1 cellular context compared by ENCODE assay signal in genomic region chr22:31630331-31631329, GRCh38.
TF ChIP-seq lines count a peak whose summit lies in the region.

No MANE protein-coding gene starts in this region.

TF ChIP-seq in K562, 482 proteins besides CTCF, POLR2A, EP300 and RAD21 (continued from another document and continues in another):
- TF ChIP-seq RERE (CRISPR knock-in tag; IDR thresholded peaks at IDR 0.05; ENCODE audit: borderline replicate concordance), result no peak
- TF ChIP-seq CREB3 (tag; conservative IDR thresholded peaks at IDR 0.05; ENCODE audit: low read depth), result no peak
- no peak for TF ChIP-seq PTTG1 (tag; IDR thresholded peaks at IDR 0.05; ENCODE audit: low read depth)
- no peak for TF ChIP-seq TRIM25 (IDR thresholded peaks at IDR 0.05; ENCODE audit: borderline replicate concordance)
- no peak for TF ChIP-seq THAP12 (CRISPR knock-in tag; IDR thresholded peaks at IDR 0.05)
- TF ChIP-seq BRCA1 (IDR thresholded peaks at IDR 0.05), result no peak
- TF ChIP-seq BRCA1 (CRISPR knock-in tag; IDR thresholded peaks at IDR 0.05), result no peak
- TF ChIP-seq TCF3 (CRISPR knock-in tag; IDR thresholded peaks at IDR 0.05), result no peak
- TF ChIP-seq TSHZ1 (CRISPR knock-in tag; IDR thresholded peaks at IDR 0.05), result no peak
- no peak for TF ChIP-seq BRF2 (IDR thresholded peaks at IDR 0.05; ENCODE audit: borderline replicate concordance, insufficient read depth, insufficient read length)
- TF ChIP-seq ZNF165 (CRISPR knock-in tag; IDR thresholded peaks at IDR 0.05; ENCODE audit: borderline replicate concordance), result 0 out of 2 replicates have a peak, but pooled peaks have one; percentile 61
- TF ChIP-seq MTA1 (IDR thresholded peaks at IDR 0.05; ENCODE audit: borderline replicate concordance), result no peak
- TF ChIP-seq ZSCAN29 (IDR thresholded peaks at IDR 0.05), result no peak
- no peak for TF ChIP-seq ZC3H4 (CRISPR knock-in tag; IDR thresholded peaks at IDR 0.05; ENCODE audit: borderline replicate concordance)
- no peak for TF ChIP-seq ZNF561 (CRISPR knock-in tag; conservative IDR thresholded peaks at IDR 0.05)
- no peak for TF ChIP-seq ZNF76 (CRISPR knock-in tag; IDR thresholded peaks at IDR 0.05; ENCODE audit: borderline replicate concordance)
- TF ChIP-seq ZNF444 (CRISPR knock-in tag; IDR thresholded peaks at IDR 0.05), result no peak
- TF ChIP-seq CHD1 (IDR thresholded peaks at IDR 0.05; ENCODE audit: low read length), result no peak
- no peak for TF ChIP-seq ZNF143 (CRISPR knock-in tag; IDR thresholded peaks at IDR 0.05)
- TF ChIP-seq BRF1 (IDR thresholded peaks at IDR 0.05; ENCODE audit: borderline replicate concordance, extremely low read depth, insufficient read length), result no peak
- no peak for TF ChIP-seq AFF4 (CRISPR knock-in tag; IDR thresholded peaks at IDR 0.05)
- no peak for TF ChIP-seq DACH1 (IDR thresholded peaks at IDR 0.05; ENCODE audit: partially characterized antibody)
- TF ChIP-seq TAF15 (IDR thresholded peaks at IDR 0.05; ENCODE audit: low read depth, low read length), result no peak
- peak; percentile 97 for TF ChIP-seq EP400 (IDR thresholded peaks at IDR 0.05)
- no peak for TF ChIP-seq MAFG (tag; conservative IDR thresholded peaks at IDR 0.05)
- no peak for TF ChIP-seq ZNF780A (CRISPR knock-in tag; IDR thresholded peaks at IDR 0.05)
- no peak for TF ChIP-seq ZNF75A (CRISPR knock-in tag; IDR thresholded peaks at IDR 0.05)
- peak; percentile 95 for TF ChIP-seq ZFP91 (CRISPR knock-in tag; IDR thresholded peaks at IDR 0.05)
- no peak for TF ChIP-seq ZNF274 (IDR thresholded peaks at IDR 0.05; ENCODE audit: borderline replicate concordance, low read depth, low read length)
- TF ChIP-seq TBL1XR1 (IDR thresholded peaks at IDR 0.05; ENCODE audit: low read length in 2 of 2), result no peak
- TF ChIP-seq ELK1 (CRISPR knock-in tag; IDR thresholded peaks at IDR 0.05), result no peak
- TF ChIP-seq MYBL2 (IDR thresholded peaks at IDR 0.05; ENCODE audit: low read depth), result no peak
- no peak for TF ChIP-seq MYBL2 (CRISPR knock-in tag; IDR thresholded peaks at IDR 0.05; ENCODE audit: borderline replicate concordance)
- no peak for TF ChIP-seq ZNF175 (CRISPR knock-in tag; IDR thresholded peaks at IDR 0.05; ENCODE audit: low read depth)
